Comparison of ENCODE assay signal across 9 cellular contexts in the genomic region with DNA sequence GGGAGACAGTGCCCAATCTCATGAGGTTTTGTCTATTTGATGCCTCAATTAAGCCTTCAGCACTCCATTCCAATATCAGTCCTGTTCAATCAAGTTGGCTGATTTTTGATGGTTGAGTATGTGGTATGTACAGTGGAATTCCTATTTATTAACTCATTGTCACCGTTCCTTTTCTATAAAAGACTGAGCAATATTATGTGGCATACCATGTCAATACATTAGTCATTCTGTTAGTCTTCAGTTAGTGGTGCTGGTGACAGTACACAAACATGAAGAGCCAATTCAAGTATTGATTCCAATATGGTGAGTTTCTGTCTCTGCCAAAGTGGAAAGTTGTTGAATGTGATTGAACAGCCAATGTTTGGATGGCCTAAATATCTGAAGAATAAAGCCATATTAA.
"Had no signal": no experiment of that assay in that cellular context is flagged by ENCODE, and none has a peak within 500 bp of the region (broad histone marks: within the 10 kb centered on the region; RNA-seq: fewer than 3 reads in every experiment).

No MANE protein-coding gene starts in this region.

- H3K9me3 ChIP-seq: HAP-1 had no signal

- H3K4me3 ChIP-seq: GM23248, HAP-1, K562 had no signal

- DNase-seq: GM23248, GOT3, H7, HFFc6, IMR-90, KG1 had no signal

- H3K36me3 ChIP-seq: HAP-1 had no signal

- H3K27ac Mint-ChIP-seq: HFFc6 had no signal

- H3K9ac ChIP-seq: GM23248 had no signal

- H3K4me3 Mint-ChIP-seq: HFFc6 had no signal

- H3K9me3 Mint-ChIP-seq: HFFc6 had no signal

- H2AFZ ChIP-seq: GM23248 had no signal

- H3K4me1 ChIP-seq: HAP-1 had no signal

- ATAC-seq: HCT116, K562 had no signal

- H3K27ac ChIP-seq: GM23248 had no signal
